In genomic region chr11:63767415-63768231, GRCh38 we compare ENCODE assay signal across 8 cellular contexts. TPM values are rescaled to one million over a fixed set of nuclear protein-coding genes. Genes with fewer than 3 reads are reported as not detected.
DNase-seq lines count a peak whose midpoint lies in the region; ATAC-seq and TF ChIP-seq lines count a peak whose summit lies in the region.

No MANE protein-coding gene starts in this region.

- peak overlapping the region; percentile 89 for H3K4me3 Mint-ChIP-seq in activated T-cell treated with anti-CD3 and anti-CD28 coated beads, Interleukin-2, amount 50 U/mL, for 4 hours

- H3K4me1 Mint-ChIP-seq in activated T-cell treated with anti-CD3 and anti-CD28 coated beads, Interleukin-2, amount 50 U/mL, for 4 hours (ENCODE audit: low read depth): peaks cover 9% of the 10 kb centered on the region

- H3K27me3 ChIP-seq in esophagus squamous epithelium: peaks cover 0 to 11% (median 0%) of the 10 kb centered on the region in 4 donors

- DNase-seq in COR-L47 (lab: John Stamatoyannopoulos, UW) (peak; percentile 47), NCI-H82 treated with DMSO at 0.1 percent for 48 hours (lab: John Stamatoyannopoulos, UW; ENCODE audit: unreplicated experiment) (peak; percentile 29), esophagus squamous epithelium (lab: John Stamatoyannopoulos, UW) (no peak), mucosa of descending colon (peak; percentile 44 to 67 (median 50)), stromal cell of bone marrow (ENCODE audit: low read depth) (peak; percentile 72)
- DNase-seq in activated T-cell treated with anti-CD3 and anti-CD28 coated beads, Interleukin-2, amount 50 U/mL, for 4 hours: peak; percentile 19

- peak; percentile 7 for ATAC-seq in HG03025 (IDR thresholded peaks at IDR 0.05; ENCODE audit: low FRiP score, unreplicated experiment)
- peak; percentile 8 to 12 for ATAC-seq in activated T-cell treated with anti-CD3 and anti-CD28 coated beads, Interleukin-2, amount 50 U/mL, for 4 hours
- peak; percentile 4 for ATAC-seq in mucosa of descending colon
- no peak for ATAC-seq in HG02938 (IDR thresholded peaks at IDR 0.05; ENCODE audit: unreplicated experiment)

- 1 to 3% methylated on average over 24 to 26 of the region's 36 CpGs for WGBS in esophagus squamous epithelium, 2 donors

- peak overlapping the region; percentile 60 to 89 (median 84) for H3K27ac ChIP-seq in esophagus squamous epithelium

- no peaks in the 10 kb centered on the region for H3K9me3 Mint-ChIP-seq in activated T-cell treated with anti-CD3 and anti-CD28 coated beads, Interleukin-2, amount 50 U/mL, for 4 hours

- TF ChIP-seq POLR2A in esophagus squamous epithelium (IDR thresholded peaks at IDR 0.05): no peak

- TF ChIP-seq CTCF in esophagus squamous epithelium (IDR thresholded peaks at IDR 0.05) (no peak), mucosa of descending colon (IDR thresholded peaks at IDR 0.05) (no peak)

- H3K36me3 ChIP-seq in esophagus squamous epithelium: peaks cover 0 to 12% (median 0%) of the 10 kb centered on the region in 3 donors
- H3K36me3 ChIP-seq in mucosa of descending colon (ENCODE audit: low read depth): no peaks in the 10 kb centered on the region

- peaks cover 18 to 71% (median 43%) of the 10 kb centered on the region in 3 donors for H3K4me1 ChIP-seq in esophagus squamous epithelium
- H3K4me1 ChIP-seq in mucosa of descending colon (ENCODE audit: low read depth): peaks cover 35% of the 10 kb centered on the region

- no peaks in the 10 kb centered on the region for H3K36me3 Mint-ChIP-seq in activated T-cell treated with anti-CD3 and anti-CD28 coated beads, Interleukin-2, amount 50 U/mL, for 4 hours (ENCODE audit: insufficient read depth)

- peaks cover 9% of the 10 kb centered on the region for H3K27me3 Mint-ChIP-seq in activated T-cell treated with anti-CD3 and anti-CD28 coated beads, Interleukin-2, amount 50 U/mL, for 4 hours (ENCODE audit: low read depth)

- H3K9me3 ChIP-seq in esophagus squamous epithelium: no peaks in the 10 kb centered on the region
- no peaks in the 10 kb centered on the region for H3K9me3 ChIP-seq in mucosa of descending colon

- H3K4me3 ChIP-seq in esophagus squamous epithelium (peak overlapping the region; percentile 47 to 98 (median 82)), mucosa of descending colon (peak overlapping the region; percentile 32)

- intact Hi-C loops in esophagus squamous epithelium (cut with DNase I) (loop anchor here (10.0 kb wide), 1 partner anchor 47 kb away; the partner anchor contains the start of gene SPINDOC), mucosa of descending colon (cut with DNase I, micrococcal nuclease) (no loop called here)

RNA-seq across cellular contexts. Expression of gene ZFTA, which starts 1.0 kb away (rescaled TPM):
- total RNA-seq in activated T-cell treated with anti-CD3 and anti-CD28 coated beads, Interleukin-2, amount 50 U/mL, for 4 hours: 1 to 10 TPM; 6.3 to 8.6 (median 7.8) TPM
- total RNA-seq in esophagus squamous epithelium: 10 to 100 TPM in 1 of 4 donors, 1 to 10 TPM in 3; 2.9 to 12.0 (median 4.6) TPM
- 10 to 100 TPM in 1 of 3 donors, 1 to 10 TPM in 2; 4.8 to 27.1 (median 5.4) TPM for total RNA-seq in mucosa of descending colon

RNA-seq across cellular contexts. Expression of gene SPINDOC, which starts 45.6 kb away (rescaled TPM):
- 10 to 100 TPM; 24.0 to 28.9 (median 24.5) TPM for total RNA-seq in activated T-cell treated with anti-CD3 and anti-CD28 coated beads, Interleukin-2, amount 50 U/mL, for 4 hours
- total RNA-seq in esophagus squamous epithelium: 1 to 10 TPM; 3.4 to 8.8 (median 6.1) TPM
- 10 to 100 TPM in 1 of 3 donors, 1 to 10 TPM in 2; 5.8 to 22.3 (median 7.0) TPM for total RNA-seq in mucosa of descending colon
